Comparison of ENCODE assay signal across 8 cellular contexts in genomic region chr9:133417541-133418461, GRCh38. TPM values are rescaled to one million over a fixed set of nuclear protein-coding genes. Genes with fewer than 3 reads are reported as not detected.
DNase-seq lines count a peak whose midpoint lies in the region; FAIRE-seq and TF ChIP-seq lines count a peak whose summit lies in the region.

Gene REXO4 (minus strand): TSS chr9:133418010. CDS start chr9:133417844, 166 bp downstream.

- DNase-seq in H54 (ENCODE audit: insufficient read length, low spot score) (peak; percentile 95), MM.1S (peak; percentile 79), SK-N-SH (peak; percentile 94), glomerular endothelial cell (ENCODE audit: extremely low read depth, low read depth, low spot score) (peak; percentile 51), osteoblast (ENCODE audit: insufficient read length, low spot score, missing footprints) (peak; percentile 97), testis (peak; percentile 80)
- DNase-seq in activated naive CD4-positive, alpha-beta T cell treated with anti-CD3 and anti-CD28 coated beads, Interleukin-2, amount 50 U/mL, for 16 hours, result peak; percentile 85

- peak within 1 kb of the TSS; percentile 88 for H3K4me3 ChIP-seq in MM.1S (ENCODE audit: low read length)
- peak within 1 kb of the TSS; percentile 86 to 94 for H3K4me3 ChIP-seq in SK-N-SH (ENCODE audit: low read depth in 2 of 2, low read length in 1 of 2)
- H3K4me3 ChIP-seq in osteoblast (ENCODE audit: insufficient read depth, low read length), result peak within 1 kb of the TSS; percentile 89
- H3K4me3 ChIP-seq in testis, result peak within 1 kb of the TSS; percentile 83 to 85

- CTCF ChIA-PET in SK-N-SH (lab: Yijun Ruan, JAX), result interaction anchor here (1.2 to 3.7 kb wide), 4 partner anchors 13 to 131 kb away, joined by 3 to 14 read pairs (median 4); no protein-coding TSS in a partner anchor

- TF ChIP-seq POLR2A in H54 (IDR thresholded peaks at IDR 0.05; ENCODE audit: low read depth, low read length) (no peak; the same call in 1 of the 2 replicates), testis (IDR thresholded peaks at IDR 0.05) (no peak)

- POLR2A ChIA-PET in SK-N-SH (lab: Yijun Ruan, JAX), result interaction anchor here (1.9 kb wide), 1 partner anchor 42 kb away, joined by 5 read pairs; the partner anchor contains the start of gene CACFD1

- H3K27ac ChIP-seq in MM.1S (ENCODE audit: low read length), result peak within 1 kb of the TSS; percentile 71; the same call in 1 of the 2 replicates
- H3K27ac ChIP-seq in SK-N-SH (ENCODE audit: low read depth in 2 of 2, low read length in 1 of 2), result peak within 1 kb of the TSS; percentile 81 to 88
- H3K27ac ChIP-seq in osteoblast (ENCODE audit: low read depth, low read length), result peak within 1 kb of the TSS; percentile 72
- H3K27ac ChIP-seq in testis, result peak within 1 kb of the TSS; percentile 15 to 87

- H3K4me1 ChIP-seq in ES-I3 (ENCODE audit: insufficient read depth, low read length) (peaks cover 15% of the 10 kb centered on the region), MM.1S (ENCODE audit: low read length) (peaks cover 12% of the 10 kb centered on the region; the same call in 1 of the 2 replicates), SK-N-SH (ENCODE audit: control insufficient read depth in 1 of 2, insufficient read depth in 2 of 2, low read depth in 1 of 2, low read length in 1 of 2) (peaks cover 4 to 10% of the 10 kb centered on the region in 2 experiments; a peak in 2 of 4 replicates), osteoblast (ENCODE audit: insufficient read depth, low read length) (peaks cover 9% of the 10 kb centered on the region), testis (peaks cover 10% of the 10 kb centered on the region)

- FAIRE-seq in H54 (lab: Jason Lieb, UNC), result no peak

- H3K36me3 ChIP-seq in ES-I3 (ENCODE audit: insufficient read depth, low read length) (peaks cover 16% of the 10 kb centered on the region), MM.1S (replicated peaks; ENCODE audit: insufficient read depth, low read length) (peaks cover 4% of the 10 kb centered on the region; the same call in 1 of the 2 replicates), SK-N-SH (replicated peaks in 1 of 2; ENCODE audit: control insufficient read depth in 1 of 2, insufficient read depth in 2 of 2, low read length in 1 of 2) (peaks cover 12 to 25% of the 10 kb centered on the region in 2 experiments), osteoblast (ENCODE audit: insufficient read depth, low read length) (peaks cover 15% of the 10 kb centered on the region), testis (ENCODE audit: low read depth, missing control alignments) (no peaks in the 10 kb centered on the region)

- TF ChIP-seq CTCF in MM.1S (IDR thresholded peaks at IDR 0.05; ENCODE audit: low read length) (no peak), SK-N-SH (IDR thresholded peaks at IDR 0.05) (no peak), osteoblast (IDR thresholded peaks at IDR 0.05; ENCODE audit: extremely low read depth, low read depth, low read length) (no peak), testis (IDR thresholded peaks at IDR 0.05) (no peak)

- intact Hi-C loops in testis (cut with DNase I; ENCODE audit: low total_unique reads), result no loop called here

- TF ChIP-seq EP300 in SK-N-SH (IDR thresholded peaks at IDR 0.05; ENCODE audit: borderline replicate concordance in 1 of 2, low read depth in 1 of 2, low read length in 1 of 2), result no peak

- H3F3A ChIP-seq in MM.1S (ENCODE audit: insufficient read depth, low read length), result 0 out of 2 replicates have a peak, but pooled peaks cover 3% of the 10 kb centered on the region
- H3F3A ChIP-seq in SK-N-SH (replicated peaks; ENCODE audit: insufficient read depth), result no peaks in the 10 kb centered on the region

- H3K9ac ChIP-seq in ES-I3 (ENCODE audit: low read depth, low read length) (peak within 1 kb of the TSS; percentile 83), MM.1S (ENCODE audit: low read length) (peak within 1 kb of the TSS; percentile 74), SK-N-SH (peak within 1 kb of the TSS; percentile 77)

- H3K4me2 ChIP-seq in MM.1S (ENCODE audit: low read depth, low read length) (peak within 1 kb of the TSS; percentile 93), SK-N-SH (peak within 1 kb of the TSS; percentile 89), osteoblast (ENCODE audit: insufficient read depth, low read length) (peak within 1 kb of the TSS; percentile 92)

- H2AFZ ChIP-seq in MM.1S (ENCODE audit: low read length), result peak within 1 kb of the TSS; percentile 93
- peak within 1 kb of the TSS; percentile 95 for H2AFZ ChIP-seq in SK-N-SH (ENCODE audit: low read depth)
- peak within 1 kb of the TSS; percentile 98 for H2AFZ ChIP-seq in osteoblast (ENCODE audit: low read length)

- H3K9me3 ChIP-seq in ES-I3 (ENCODE audit: control insufficient read depth, insufficient read depth, low read length) (no peaks in the 10 kb centered on the region), MM.1S (replicated peaks; ENCODE audit: insufficient read depth, low read length) (no peaks in the 10 kb centered on the region), SK-N-SH (no peaks in the 10 kb centered on the region), osteoblast (ENCODE audit: low read depth, low read length) (no peaks in the 10 kb centered on the region), testis (no peaks in the 10 kb centered on the region)

- under 1% methylated on average over 50 of the region's 75 CpGs for WGBS in SK-N-SH (ENCODE audit: low lambda C conversion rate)
- WGBS in testis, 2 donors, result 1% methylated on average over 47 to 57 of the region's 75 CpGs

- H3K9me2 ChIP-seq in MM.1S (replicated peaks; ENCODE audit: insufficient read depth, low read length) (no peaks in the 10 kb centered on the region), SK-N-SH (no peaks in the 10 kb centered on the region)

- H3K79me2 ChIP-seq in MM.1S (ENCODE audit: low read length), result peaks cover 45% of the 10 kb centered on the region
- peaks cover 46% of the 10 kb centered on the region for H3K79me2 ChIP-seq in SK-N-SH (ENCODE audit: insufficient read depth)
- H3K79me2 ChIP-seq in osteoblast (ENCODE audit: insufficient read depth, low read length), result peaks cover 44% of the 10 kb centered on the region

- H4K20me1 ChIP-seq in MM.1S (ENCODE audit: insufficient read depth, low read length) (no peaks in the 10 kb centered on the region), SK-N-SH (ENCODE audit: insufficient read depth) (0 out of 2 replicates have a peak, but pooled peaks cover 5% of the 10 kb centered on the region), osteoblast (ENCODE audit: insufficient read depth, low read length) (peaks cover 6% of the 10 kb centered on the region)

- peaks cover 1% of the 10 kb centered on the region for H3K27me3 ChIP-seq in MM.1S (replicated peaks; ENCODE audit: insufficient read depth, low read length)
- H3K27me3 ChIP-seq in SK-N-SH (ENCODE audit: insufficient read depth), result no peaks in the 10 kb centered on the region
- H3K27me3 ChIP-seq in osteoblast (ENCODE audit: insufficient read depth, low read length), result peaks cover 2% of the 10 kb centered on the region
- no peaks in the 10 kb centered on the region for H3K27me3 ChIP-seq in testis

- TF ChIP-seq RAD21 in SK-N-SH (IDR thresholded peaks at IDR 0.05; ENCODE audit: low read length), result no peak

TF ChIP-seq in SK-N-SH, 30 proteins besides CTCF, POLR2A, EP300 and RAD21 (continues in another document):
- no peak for TF ChIP-seq SMC3 (IDR thresholded peaks at IDR 0.05; ENCODE audit: low read depth, low read length)
- TF ChIP-seq GABPA (IDR thresholded peaks at IDR 0.05; ENCODE audit: low read depth), result peak; percentile 97
- no peak for TF ChIP-seq RFX5 (IDR thresholded peaks at IDR 0.05; ENCODE audit: low read length)
- peak; percentile 58; the same call in 1 of the 2 replicates for TF ChIP-seq POLR2AphosphoS5 (IDR thresholded peaks at IDR 0.05; ENCODE audit: low read depth, low read length)
- TF ChIP-seq USF1 (IDR thresholded peaks at IDR 0.05; ENCODE audit: borderline replicate concordance, low read depth), result peak; percentile 70
- TF ChIP-seq TCF12 (IDR thresholded peaks at IDR 0.05), result peak; percentile 23; the same call in 1 of the 2 replicates
- 0 out of 2 replicates have a peak, but pooled peaks have one; percentile 33 for TF ChIP-seq ZBTB33 (IDR thresholded peaks at IDR 0.05; ENCODE audit: borderline replicate concordance, low read depth)
- no peak for TF ChIP-seq EZH2phosphoT487 (IDR thresholded peaks at IDR 0.05; ENCODE audit: borderline replicate concordance, low read depth)
- no peak for TF ChIP-seq TEAD4 (IDR thresholded peaks at IDR 0.05; ENCODE audit: borderline replicate concordance, insufficient read depth)
- TF ChIP-seq FOXM1 (IDR thresholded peaks at IDR 0.05; ENCODE audit: low read depth), result 0 out of 2 replicates have a peak, but pooled peaks have one; percentile 14
- TF ChIP-seq JUND (IDR thresholded peaks at IDR 0.05), result no peak
- TF ChIP-seq RXRA (IDR thresholded peaks at IDR 0.05; ENCODE audit: borderline replicate concordance, low read depth), result peak; percentile 81
- peak; percentile 77 for TF ChIP-seq TAF1 (IDR thresholded peaks at IDR 0.05; ENCODE audit: borderline replicate concordance, low read depth, low read length)

RNA-seq across cellular contexts. Expression of gene REXO4, which starts in this region (rescaled TPM):
- polyA plus RNA-seq in SK-N-SH (2012; rRNA removed) (34.2 and 37.3 TPM in 2 replicates), testis (ENCODE audit: insufficient read depth, low read depth, low replicate concordance) (36.7 TPM)
- 31.7 and 34.1 TPM in 2 replicates for polyA plus RNA-seq in SK-N-SH (2012; cell fraction: cytosol; rRNA removed)
- 21.7 and 30.0 TPM in 2 replicates for polyA plus RNA-seq in SK-N-SH (2012; cell fraction: nucleus; rRNA removed)
- total RNA-seq in glomerular endothelial cell (24.9 and 25.6 TPM in 2 replicates), osteoblast (10.6 and 11.9 TPM in 2 replicates), testis (10 to 100 TPM; 31.4 to 31.5 TPM)

Comparison
In these comparisons a context has a peak if more than half of its experiments do, and no peak if none do; other contexts are left out.
1. Peak in every context shown above with its lines: DNase-seq, H3K4me3 ChIP-seq and H3K27ac ChIP-seq.